Comparison of ENCODE assay signal across 24 cellular contexts in genomic region chr2:5102823-5103222, GRCh38.
DNase-seq lines count a peak whose midpoint lies in the region; ATAC-seq, FAIRE-seq and TF ChIP-seq lines count a peak whose summit lies in the region.
"Had no signal": no experiment of that assay in that cellular context is flagged by ENCODE, and none has a peak within 500 bp of the region (broad histone marks: within the 10 kb centered on the region; RNA-seq: fewer than 3 reads in every experiment).

No MANE protein-coding gene starts in this region.

- H3K14ac ChIP-seq in IMR-90 (replicated peaks; ENCODE audit: low read depth, low read length), result no peak overlapping the region

- no peaks in the 10 kb centered on the region for H3K9me2 ChIP-seq in SK-N-SH

- H3K27me3 ChIP-seq in SK-N-SH (ENCODE audit: insufficient read depth), result no peaks in the 10 kb centered on the region
- H3K27me3 ChIP-seq in IMR-90 (ENCODE audit: control insufficient read depth, insufficient read depth, low read length), result no peaks in the 10 kb centered on the region
- H3K27me3 ChIP-seq in CD8-positive, alpha-beta memory T cell (ENCODE audit: insufficient read depth, low read length, poor library complexity, severe bottlenecking), result no peaks in the 10 kb centered on the region
- H3K27me3 ChIP-seq: BE2C; BLaER1 treated with 17β-estradiol and CSF1 and Interleukin-3, amounts not matched to agents 10 nM and 100 nM had no signal

- WGBS in SK-N-SH (ENCODE audit: low lambda C conversion rate), result 19% methylated on average over 2 of the region's 2 CpGs
- no CpG with 5 or more reads among the region's 2 CpGs for WGBS in IMR-90 (ENCODE audit: extremely low coverage in 2 of 2, insufficient read length in 1 of 2), 2 experiments

- H3K4me3 Mint-ChIP-seq in CD8-positive, alpha-beta memory T cell, result no peak overlapping the region
- H3K4me3 Mint-ChIP-seq: CD14-positive monocyte; CD4-positive, alpha-beta T cell had no signal

- H3K27ac Mint-ChIP-seq in CD8-positive, alpha-beta memory T cell, result no peak overlapping the region
- H3K27ac Mint-ChIP-seq: CD14-positive monocyte; CD4-positive, alpha-beta T cell had no signal

- no peak for TF ChIP-seq EP300 in SK-N-SH (IDR thresholded peaks at IDR 0.05; ENCODE audit: borderline replicate concordance in 1 of 2, low read depth in 1 of 2, low read length in 1 of 2)

- no peak for TF ChIP-seq POLR2A in IMR-90 (IDR thresholded peaks at IDR 0.05; ENCODE audit: low read depth, low read length)

- 0 out of 2 replicates have a peak, but pooled peaks cover 9% of the 10 kb centered on the region for H3K9me3 ChIP-seq in SK-N-SH
- H3K9me3 ChIP-seq in IMR-90 (ENCODE audit: control insufficient read depth, insufficient read depth, low read length), result peaks cover 8% of the 10 kb centered on the region
- no peaks in the 10 kb centered on the region for H3K9me3 ChIP-seq in CD8-positive, alpha-beta memory T cell (ENCODE audit: low read length)
- H3K9me3 ChIP-seq: BE2C had no signal

- no TSS peak for BruUV-seq in IMR-90 (replicated peaks; lab: Mats Ljungman, UMichigan)

- TF ChIP-seq CTCF in SK-N-SH (IDR thresholded peaks at IDR 0.05) (no peak), IMR-90 (conservative IDR thresholded peaks at IDR 0.05; ENCODE audit: low read depth, low read length) (no peak)

- H3K9me3 Mint-ChIP-seq in CD8-positive, alpha-beta memory T cell, result peaks cover 7 to 38% (median 10%) of the 10 kb centered on the region in 5 donors

- no peak overlapping the region for H3K4me3 ChIP-seq in SK-N-SH (ENCODE audit: low read depth in 2 of 2, low read length in 1 of 2)
- no peak overlapping the region for H3K4me3 ChIP-seq in IMR-90 (ENCODE audit: insufficient read depth, low read depth, low read length)
- no peak overlapping the region for H3K4me3 ChIP-seq in CD8-positive, alpha-beta memory T cell (ENCODE audit: low read length)
- H3K4me3 ChIP-seq: BLaER1 treated with 17β-estradiol and CSF1 and Interleukin-3, amounts not matched to agents 10 nM and 100 nM had no signal

- no peaks in the 10 kb centered on the region for H3K4me1 Mint-ChIP-seq in CD8-positive, alpha-beta memory T cell
- H3K4me1 Mint-ChIP-seq: CD14-positive monocyte had no signal

- no peak for TF ChIP-seq RAD21 in SK-N-SH (IDR thresholded peaks at IDR 0.05; ENCODE audit: low read length)
- TF ChIP-seq RAD21 in IMR-90 (IDR thresholded peaks at IDR 0.05; ENCODE audit: low read length), result no peak

- H3K4me2 ChIP-seq in SK-N-SH (no peak overlapping the region), IMR-90 (ENCODE audit: low read depth, low read length) (no peak overlapping the region)
- H3K4me2 ChIP-seq: BLaER1 treated with 17β-estradiol and CSF1 and Interleukin-3, amounts not matched to agents 10 nM and 100 nM had no signal

- in situ Hi-C loops in IMR-90 (cut with MboI; ENCODE audit: low sequenced_read_pairs), result no loop called here

- H3K56ac ChIP-seq in IMR-90 (ENCODE audit: extremely low read depth, insufficient read depth, low read length), result no peak overlapping the region

- ATAC-seq in SK-N-SH treated with all-trans-retinoic acid at 6 μM for 48 hours (no peak), IMR-90 (ENCODE audit: low read depth) (no peak)

- H4K8ac ChIP-seq in IMR-90 (ENCODE audit: low read depth in 2 of 2, low read length in 2 of 2), result no peak overlapping the region

- no peak overlapping the region for H3K4ac ChIP-seq in IMR-90 (ENCODE audit: low read depth, low read length)

- dilution Hi-C loops in IMR-90 (cut with HindIII; ENCODE audit: low sequenced_read_pairs, unreplicated experiment), result no loop called here

- H3K79me1 ChIP-seq in IMR-90 (ENCODE audit: low read depth in 1 of 2, low read length in 2 of 2), result no peaks in the 10 kb centered on the region

- no peak overlapping the region for H2BK120ac ChIP-seq in IMR-90 (ENCODE audit: low read depth, low read length)

- no peak overlapping the region for H2AFZ ChIP-seq in SK-N-SH (ENCODE audit: low read depth)
- no peak overlapping the region for H2AFZ ChIP-seq in IMR-90 (replicated peaks; ENCODE audit: low read length, poor library complexity)

- H2BK5ac ChIP-seq in IMR-90 (ENCODE audit: low read depth, low read length, poor library complexity, severe bottlenecking), result no peak overlapping the region

- no peak overlapping the region for H3K18ac ChIP-seq in IMR-90 (ENCODE audit: low read depth, low read length)

- H3K27me3 Mint-ChIP-seq in CD8-positive, alpha-beta memory T cell, result no peaks in the 10 kb centered on the region
- H3K27me3 Mint-ChIP-seq: CD4-positive, alpha-beta T cell had no signal

- DNase-seq in SK-N-SH, result no peak
- DNase-seq in IMR-90, result no peak
- no peak for DNase-seq in NCI-H82 (lab: John Stamatoyannopoulos, UW)
- no peak for DNase-seq in CD8-positive, alpha-beta memory T cell
- DNase-seq: ACHN; AML-193; BE2C; Calu3; CD4-positive, alpha-beta T cell; COR-L47; DMS53; DMS79 treated with DMSO at 0.1 percent for 48 hours; GF-D8; GOT3; H7; HCEC 1CT had no signal

- no peaks in the 10 kb centered on the region for H3K79me2 ChIP-seq in SK-N-SH (ENCODE audit: insufficient read depth)

- CTCF ChIA-PET in SK-N-SH (lab: Yijun Ruan, JAX) (no interaction called here), IMR-90 (lab: Yijun Ruan, JAX) (no interaction called here)
- CTCF ChIA-PET in CD8-positive, alpha-beta memory T cell (lab: Charles Lee), result no interaction called here

- FAIRE-seq in endometrium (lab: Jason Lieb, UNC), result peak; percentile 41
- FAIRE-seq: A204.1, GM12891, GM18507 had no signal

- no peak overlapping the region for H4K5ac ChIP-seq in IMR-90 (ENCODE audit: low read depth, low read length)

- POLR2A ChIA-PET in SK-N-SH (lab: Yijun Ruan, JAX), result no interaction called here
- POLR2A ChIA-PET in IMR-90 (lab: Charles Lee; ENCODE audit: unreplicated experiment), result no interaction called here
- POLR2A ChIA-PET in CD8-positive, alpha-beta memory T cell (lab: Charles Lee), result no interaction called here

- H3F3A ChIP-seq in SK-N-SH (replicated peaks; ENCODE audit: insufficient read depth), result no peaks in the 10 kb centered on the region

- H3K36me3 Mint-ChIP-seq in CD8-positive, alpha-beta memory T cell, result no peaks in the 10 kb centered on the region
- H3K36me3 Mint-ChIP-seq: CD14-positive monocyte had no signal

- H3K36me3 ChIP-seq in SK-N-SH (replicated peaks in 1 of 2; ENCODE audit: control insufficient read depth in 1 of 2, insufficient read depth in 2 of 2, low read length in 1 of 2) (no peaks in the 10 kb centered on the region), IMR-90 (ENCODE audit: control insufficient read depth, insufficient read depth, low read length) (no peaks in the 10 kb centered on the region)
- no peaks in the 10 kb centered on the region for H3K36me3 ChIP-seq in CD8-positive, alpha-beta memory T cell (ENCODE audit: insufficient read depth, low read length)
- H3K36me3 ChIP-seq: BE2C; BLaER1 treated with 17β-estradiol and CSF1 and Interleukin-3, amounts not matched to agents 10 nM and 100 nM had no signal

- H2BK15ac ChIP-seq in IMR-90 (ENCODE audit: low read depth, low read length), result no peak overlapping the region

- H3K9me1 ChIP-seq in IMR-90 (ENCODE audit: insufficient read depth, low read length), result no peaks in the 10 kb centered on the region

- H3K4me1 ChIP-seq in SK-N-SH (ENCODE audit: control insufficient read depth in 1 of 2, insufficient read depth in 2 of 2, low read depth in 1 of 2, low read length in 1 of 2) (no peaks in the 10 kb centered on the region), IMR-90 (ENCODE audit: control insufficient read depth, insufficient read depth, low read length) (no peaks in the 10 kb centered on the region)
- H3K4me1 ChIP-seq in CD8-positive, alpha-beta memory T cell (ENCODE audit: insufficient read depth, low read length), result no peaks in the 10 kb centered on the region
- H3K4me1 ChIP-seq: BE2C; BLaER1 treated with 17β-estradiol and CSF1 and Interleukin-3, amounts not matched to agents 10 nM and 100 nM had no signal

- H3K27ac ChIP-seq in SK-N-SH (ENCODE audit: low read depth in 2 of 2, low read length in 1 of 2) (no peak overlapping the region), IMR-90 (ENCODE audit: insufficient read depth, low read length) (no peak overlapping the region)
- H3K27ac ChIP-seq in CD8-positive, alpha-beta memory T cell (ENCODE audit: low read depth, low read length), result no peak overlapping the region
- H3K27ac ChIP-seq: 22Rv1; BLaER1 treated with 17β-estradiol and CSF1 and Interleukin-3, amounts not matched to agents 10 nM and 100 nM had no signal

- H2AK5ac ChIP-seq in IMR-90 (ENCODE audit: low read depth, low read length), result no peak overlapping the region

- H3K23ac ChIP-seq in IMR-90 (ENCODE audit: low read depth, low read length), result no peak overlapping the region

- no peak overlapping the region for H2AK9ac ChIP-seq in IMR-90 (replicated peaks; ENCODE audit: low read depth, low read length, poor library complexity)

- H3K9ac ChIP-seq in SK-N-SH (no peak overlapping the region), IMR-90 (ENCODE audit: low read depth, low read length) (no peak overlapping the region)
- H3K9ac ChIP-seq: BLaER1 treated with 17β-estradiol and CSF1 and Interleukin-3, amounts not matched to agents 10 nM and 100 nM had no signal

- no peak overlapping the region for H4K91ac ChIP-seq in IMR-90 (ENCODE audit: insufficient read depth, low read depth, low read length)

- intact Hi-C loops in IMR-90 (cut with micrococcal nuclease), result no loop called here

- no peaks in the 10 kb centered on the region for H4K20me1 ChIP-seq in SK-N-SH (ENCODE audit: insufficient read depth)
- no peaks in the 10 kb centered on the region for H4K20me1 ChIP-seq in IMR-90 (ENCODE audit: insufficient read depth, low read length)
- H4K20me1 ChIP-seq: BLaER1 treated with 17β-estradiol and CSF1 and Interleukin-3, amounts not matched to agents 10 nM and 100 nM had no signal

- H2BK20ac ChIP-seq in IMR-90 (ENCODE audit: low read depth, low read length), result no peak overlapping the region

TF ChIP-seq in SK-N-SH treated with all-trans-retinoic acid at 6 μM for 48 hours, 23 proteins besides CTCF, POLR2A, EP300 and RAD21 (continues in another document):
- no peak for TF ChIP-seq ZC3H10 (CRISPR knock-in tag; IDR thresholded peaks at IDR 0.05)
- TF ChIP-seq TCF4 (CRISPR knock-in tag; IDR thresholded peaks at IDR 0.05; ENCODE audit: borderline replicate concordance), result no peak
- no peak for TF ChIP-seq ZNF8 (CRISPR knock-in tag; IDR thresholded peaks at IDR 0.05)

TF ChIP-seq in SK-N-SH, 30 proteins besides CTCF, POLR2A, EP300 and RAD21 (continues in another document):
- TF ChIP-seq TEAD4 (IDR thresholded peaks at IDR 0.05; ENCODE audit: borderline replicate concordance, insufficient read depth) (no peak), JUND (IDR thresholded peaks at IDR 0.05) (no peak), NRF1 (IDR thresholded peaks at IDR 0.05; ENCODE audit: low read depth, low read length) (no peak), TCF12 (IDR thresholded peaks at IDR 0.05) (no peak), CHD2 (IDR thresholded peaks at IDR 0.05; ENCODE audit: low read length, partially characterized antibody) (no peak)
